Comparison of ENCODE assay signal across 8 cellular contexts in genomic region chr13:76980075-76980718, GRCh38. TPM values are rescaled to one million over a fixed set of nuclear protein-coding genes. Genes with fewer than 3 reads are reported as not detected.
DNase-seq lines count a peak whose midpoint lies in the region; ATAC-seq lines count a peak whose summit lies in the region.

No MANE protein-coding gene starts in this region.

- H3K4me1 Mint-ChIP-seq in naive B cell = peaks cover 0 to 7% (median 4%) of the 10 kb centered on the region in 3 donors
- H3K4me1 Mint-ChIP-seq in stimulated activated effector memory CD8-positive, alpha-beta T cell treated with anti-CD3 and anti-CD28 coated beads, Interleukin-12 subunit alpha, Interleukin-12 subunit beta, amount 100 ng/mL, for 72 hours = peaks cover 13% of the 10 kb centered on the region

- H3K36me3 Mint-ChIP-seq in naive B cell = no peaks in the 10 kb centered on the region
- no peaks in the 10 kb centered on the region for H3K36me3 Mint-ChIP-seq in stimulated activated effector memory CD8-positive, alpha-beta T cell treated with anti-CD3 and anti-CD28 coated beads, Interleukin-12 subunit alpha, Interleukin-12 subunit beta, amount 100 ng/mL, for 72 hours

- DNase-seq in AML-193 (lab: John Stamatoyannopoulos, UW) (peak; percentile 33 to 50), NCI-H82 (lab: John Stamatoyannopoulos, UW) (peak; percentile 91), epidermal melanocyte (ENCODE audit: insufficient read length, low spot score) (peak; percentile 77), naive B cell (peak; percentile 80)
- peak; percentile 63 for DNase-seq in activated CD8-positive, alpha-beta memory T cell treated with anti-CD3 and anti-CD28 coated beads, Interleukin-2, amount 50 U/mL, for 24 hours (ENCODE audit: extremely low read depth)
- peak; percentile 91 to 93 for DNase-seq in stimulated activated effector memory CD8-positive, alpha-beta T cell treated with anti-CD3 and anti-CD28 coated beads, Interleukin-12 subunit alpha, Interleukin-12 subunit beta, amount 100 ng/mL, for 72 hours (ENCODE audit: low spot score in 2 of 2)

- H3K27me3 Mint-ChIP-seq in naive B cell = peaks cover 27 to 42% (median 34%) of the 10 kb centered on the region in 3 donors

- H3K4me3 Mint-ChIP-seq in naive B cell = peak overlapping the region in 6 of 8 donors; percentile 23 to 77 (median 61)
- H3K4me3 Mint-ChIP-seq in stimulated activated effector memory CD8-positive, alpha-beta T cell treated with anti-CD3 and anti-CD28 coated beads, Interleukin-12 subunit alpha, Interleukin-12 subunit beta, amount 100 ng/mL, for 72 hours = peak overlapping the region; percentile 50

- H3K9me3 Mint-ChIP-seq in naive B cell = no peaks in the 10 kb centered on the region
- H3K9me3 Mint-ChIP-seq in stimulated activated effector memory CD8-positive, alpha-beta T cell treated with anti-CD3 and anti-CD28 coated beads, Interleukin-12 subunit alpha, Interleukin-12 subunit beta, amount 100 ng/mL, for 72 hours = no peaks in the 10 kb centered on the region

- H3K27ac Mint-ChIP-seq in naive B cell = no peak overlapping the region
- H3K27ac Mint-ChIP-seq in stimulated activated effector memory CD8-positive, alpha-beta T cell treated with anti-CD3 and anti-CD28 coated beads, Interleukin-12 subunit alpha, Interleukin-12 subunit beta, amount 100 ng/mL, for 72 hours = no peak overlapping the region

- ATAC-seq in GM18907 (IDR thresholded peaks at IDR 0.05; ENCODE audit: unreplicated experiment) (peak; percentile 100), HG03108 (IDR thresholded peaks at IDR 0.05; ENCODE audit: unreplicated experiment) (peak; percentile 99), naive B cell (ENCODE audit: low read depth in 2 of 2) (peak; percentile 100)
- ATAC-seq in stimulated activated effector memory CD8-positive, alpha-beta T cell treated with anti-CD3 and anti-CD28 coated beads, Interleukin-12 subunit alpha, Interleukin-12 subunit beta, amount 100 ng/mL, for 72 hours = peak; percentile 99

RNA-seq across cellular contexts. Expression of gene CLN5, which starts 11.7 kb away (rescaled TPM):
- polyA plus RNA-seq in naive B cell (ENCODE audit: low read depth in 6 of 6) = 10 to 100 TPM; 20.2 to 30.9 (median 25.4) TPM

RNA-seq across cellular contexts. Expression of gene ACOD1, which starts 31.9 kb away (rescaled TPM):
- not detected for polyA plus RNA-seq in naive B cell (ENCODE audit: low read depth in 6 of 6)

RNA-seq across cellular contexts. Expression of gene FBXL3, which starts 46.8 kb away (rescaled TPM):
- 10 to 100 TPM; 32.2 to 54.4 (median 45.1) TPM for polyA plus RNA-seq in naive B cell (ENCODE audit: low read depth in 6 of 6)

Comparison
In these comparisons a context has a peak if more than half of its experiments do, and no peak if none do; other contexts are left out.
1. Peak in every context shown above with its lines: DNase-seq and ATAC-seq.
2. DNase-seq: peak in every context shown above with its lines; median percentile 92 in stimulated activated effector memory CD8-positive, alpha-beta T cell treated with anti-CD3 and anti-CD28 coated beads, Interleukin-12 subunit alpha, Interleukin-12 subunit beta, amount 100 ng/mL, for 72 hours; 91 in NCI-H82; 80 in naive B cell; 77 in epidermal melanocyte; 63 in activated CD8-positive, alpha-beta memory T cell treated with anti-CD3 and anti-CD28 coated beads, Interleukin-2, amount 50 U/mL, for 24 hours; 42 in AML-193.